22 cellular contexts compared by ENCODE assay signal in the genomic region with DNA sequence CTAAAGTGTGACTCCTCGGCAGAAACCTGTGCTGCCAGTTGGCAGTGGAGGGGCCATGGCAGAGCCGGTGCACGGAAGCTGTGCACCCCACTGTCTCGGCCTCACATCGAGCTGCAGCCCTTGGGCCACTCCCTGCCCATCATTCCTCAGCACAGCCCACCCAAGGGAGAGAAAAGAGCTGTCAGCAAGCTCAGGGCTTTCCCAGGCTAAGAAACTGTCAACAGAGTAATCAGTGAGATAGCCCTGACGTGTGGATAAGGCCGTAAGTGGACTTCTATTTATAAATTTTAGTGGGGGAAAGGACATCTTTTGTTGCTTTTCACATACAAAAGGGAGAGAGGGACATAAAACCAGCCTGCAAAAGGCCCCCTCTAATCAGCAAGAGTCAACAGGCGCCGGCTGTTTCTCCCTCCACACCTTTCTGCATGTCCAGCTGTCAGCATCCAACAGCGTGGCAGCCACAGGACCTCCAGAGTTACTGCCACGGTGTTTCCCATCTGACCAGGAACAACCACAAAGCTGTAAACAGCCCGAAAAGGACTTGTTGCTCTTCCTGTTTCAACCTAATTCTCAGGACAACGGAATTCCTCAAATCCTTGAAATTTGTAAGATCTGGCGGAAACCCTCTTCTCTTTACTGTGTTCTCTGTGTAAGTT. TPM values are rescaled to one million over a fixed set of nuclear protein-coding genes. Genes with fewer than 3 reads are reported as not detected.
DNase-seq lines count a peak whose midpoint lies in the region; ATAC-seq, FAIRE-seq and TF ChIP-seq lines count a peak whose summit lies in the region.
"Had no signal": no experiment of that assay in that cellular context is flagged by ENCODE, and none has a peak within 500 bp of the region (broad histone marks: within the 10 kb centered on the region; RNA-seq: fewer than 3 reads in every experiment).

No MANE protein-coding gene starts in this region.

- peaks cover 3% of the 10 kb centered on the region for H3K27me3 Mint-ChIP-seq in GM23338 (ENCODE audit: insufficient read depth, low read depth, poor library complexity)

- no peak overlapping the region for H2AK5ac ChIP-seq in mesenchymal stem cell (ENCODE audit: low read length, severe bottlenecking)

- ATAC-seq in GM23338 = no peak
- no peak for ATAC-seq in activated CD4-positive, CD25-positive, alpha-beta regulatory T cell treated with anti-CD3 and anti-CD28 coated beads, Interleukin-2, amount 50 U/mL, for 24 hours
- ATAC-seq: A549 had no signal

- H4K20me1 ChIP-seq in GM23338 (replicated peaks; ENCODE audit: insufficient read depth) = peaks cover 6% of the 10 kb centered on the region; the same call in 1 of the 2 replicates

- H3K9me2 ChIP-seq in GM23338 (ENCODE audit: insufficient read depth) = no peaks in the 10 kb centered on the region

- DNase-seq in GM23338 (ENCODE audit: low spot score) (no peak), amniotic epithelial cell (ENCODE audit: low read depth) (peak; percentile 28), cardiac muscle cell (ENCODE audit: low read depth in 1 of 2, low spot score in 1 of 2) (peak; percentile 40 to 91), mesenchymal stem cell (peak; percentile 15), brain microvascular endothelial cell (no peak), GM12891 (ENCODE audit: insufficient read length, low spot score) (no peak), AML-193 (lab: John Stamatoyannopoulos, UW) (no peak)
- DNase-seq: EL, H7, NCI-H1105 treated with DMSO at 0.1 percent for 48 hours, NCI-H187 treated with DMSO at 0.1 percent for 48 hours, NCI-H2171 treated with DMSO at 0.1 percent for 48 hours, NCI-H446 treated with DMSO at 0.1 percent for 48 hours, NCI-H82, PC-9 had no signal

- no peak overlapping the region for H3K4me2 ChIP-seq in GM23338
- no peak overlapping the region for H3K4me2 ChIP-seq in mesenchymal stem cell (ENCODE audit: low read length, poor library complexity, severe bottlenecking)
- H3K4me2 ChIP-seq: A549, PC-9 had no signal

- no peak overlapping the region for H3K4ac ChIP-seq in mesenchymal stem cell (ENCODE audit: low read depth in 1 of 2, low read length in 2 of 2)

- H2AFZ ChIP-seq in GM23338 = no peak overlapping the region
- H2AFZ ChIP-seq in mesenchymal stem cell (ENCODE audit: low read depth, low read length) = no peak overlapping the region
- H2AFZ ChIP-seq: PC-9 had no signal

- H3K14ac ChIP-seq in mesenchymal stem cell (ENCODE audit: low read length in 2 of 2) = no peak overlapping the region

- H3K79me2 ChIP-seq in GM23338 (replicated peaks; ENCODE audit: insufficient read depth) = peaks cover 10% of the 10 kb centered on the region

- 83% methylated on average over 14 of the region's 14 CpGs for WGBS in mesenchymal stem cell

- no peak overlapping the region for H3K4me3 Mint-ChIP-seq in GM23338
- H3K4me3 Mint-ChIP-seq: CD14-positive monocyte had no signal

- H3K27ac Mint-ChIP-seq in GM23338 = no peak overlapping the region

- H3F3A ChIP-seq in GM23338 (replicated peaks; ENCODE audit: low read depth) = no peaks in the 10 kb centered on the region

- no peak overlapping the region for H2BK5ac ChIP-seq in mesenchymal stem cell (ENCODE audit: low read depth, low read length, poor library complexity, severe bottlenecking)

- H3K4me3 ChIP-seq in GM23338 = no peak overlapping the region
- H3K4me3 ChIP-seq in cardiac muscle cell = no peak overlapping the region
- H3K4me3 ChIP-seq in mesenchymal stem cell (ENCODE audit: insufficient read depth in 1 of 2, low read depth in 1 of 2, low read length in 2 of 2) = no peak overlapping the region
- no peak overlapping the region for H3K4me3 ChIP-seq in brain microvascular endothelial cell (ENCODE audit: low read depth, low read length)
- H3K4me3 ChIP-seq: A549, PC-9, SK-N-MC had no signal

- H4K91ac ChIP-seq in mesenchymal stem cell (ENCODE audit: low read length) = no peak overlapping the region

- in situ Hi-C loops in brain microvascular endothelial cell (cut with HindIII; ENCODE audit: low pct_ligation_motif_present, low sequenced_read_pairs) = no loop called here

- no peak overlapping the region for H3K18ac ChIP-seq in mesenchymal stem cell (ENCODE audit: low read depth in 1 of 2, low read length in 2 of 2)

- H3K9ac ChIP-seq in mesenchymal stem cell (ENCODE audit: low read length) = no peak overlapping the region

- no peak for TF ChIP-seq CTCF in GM23338 (conservative IDR thresholded peaks at IDR 0.05; ENCODE audit: low read depth in 2 of 2)
- no peak for TF ChIP-seq CTCF in cardiac muscle cell (IDR thresholded peaks at IDR 0.05; ENCODE audit: low read depth, low read length)
- TF ChIP-seq CTCF in brain microvascular endothelial cell (IDR thresholded peaks at IDR 0.05; ENCODE audit: low read depth, low read length, missing control alignments) = no peak

- H3K27me3 ChIP-seq in GM23338 (ENCODE audit: insufficient read depth) = no peaks in the 10 kb centered on the region
- no peaks in the 10 kb centered on the region for H3K27me3 ChIP-seq in cardiac muscle cell
- no peaks in the 10 kb centered on the region for H3K27me3 ChIP-seq in mesenchymal stem cell (ENCODE audit: control insufficient read depth in 1 of 2, insufficient read depth in 1 of 2, low read length in 2 of 2)
- H3K27me3 ChIP-seq in brain microvascular endothelial cell (replicated peaks) = no peaks in the 10 kb centered on the region

- H2BK120ac ChIP-seq in mesenchymal stem cell (ENCODE audit: low read depth, low read length) = no peak overlapping the region

- no peak overlapping the region for H4K8ac ChIP-seq in mesenchymal stem cell (ENCODE audit: low read length)

- peak overlapping the region; percentile 28; the same call in 1 of the 2 replicates for H3K27ac ChIP-seq in GM23338 (ENCODE audit: low read depth)
- H3K27ac ChIP-seq in cardiac muscle cell = peak overlapping the region; percentile 79
- H3K27ac ChIP-seq in mesenchymal stem cell (ENCODE audit: low read length, poor library complexity, severe bottlenecking) = no peak overlapping the region
- H3K27ac ChIP-seq in brain microvascular endothelial cell = no peak overlapping the region
- H3K27ac ChIP-seq: A549, HL-60, PC-9, SK-N-MC had no signal

- H3K79me1 ChIP-seq in mesenchymal stem cell (replicated peaks; ENCODE audit: low read length, poor library complexity, severe bottlenecking) = peaks cover 36% of the 10 kb centered on the region

- H3K23ac ChIP-seq in mesenchymal stem cell (ENCODE audit: low read length in 2 of 2) = no peak overlapping the region

- H3K9me3 Mint-ChIP-seq in GM23338 = no peaks in the 10 kb centered on the region; the same call in 2 of the 3 replicates
- H3K9me3 Mint-ChIP-seq: CD14-positive monocyte had no signal

- H3K9me3 ChIP-seq in cardiac muscle cell (ENCODE audit: low read depth) = no peaks in the 10 kb centered on the region
- no peaks in the 10 kb centered on the region for H3K9me3 ChIP-seq in mesenchymal stem cell (ENCODE audit: control insufficient read depth, low read length)
- H3K9me3 ChIP-seq: A549 had no signal

- no peaks in the 10 kb centered on the region for H3K4me1 ChIP-seq in GM23338 (ENCODE audit: insufficient read depth)
- H3K4me1 ChIP-seq in cardiac muscle cell (ENCODE audit: low read depth) = peaks cover 55% of the 10 kb centered on the region
- H3K4me1 ChIP-seq in mesenchymal stem cell (ENCODE audit: control insufficient read depth, insufficient read depth, low read depth, low read length) = no peaks in the 10 kb centered on the region
- H3K4me1 ChIP-seq: A549 had no signal

- FAIRE-seq in GM12891 (lab: Jason Lieb, UNC) = no peak
- FAIRE-seq: A549, GM19239, HTR-8/SVneo had no signal

- peaks cover 6% of the 10 kb centered on the region; the same call in 2 of the 3 replicates for H3K4me1 Mint-ChIP-seq in GM23338
- H3K4me1 Mint-ChIP-seq: CD14-positive monocyte had no signal

- H2BK12ac ChIP-seq in mesenchymal stem cell (ENCODE audit: low read length in 2 of 2) = no peak overlapping the region

- peaks cover 4% of the 10 kb centered on the region; the same call in 1 of the 2 replicates for H3K36me3 ChIP-seq in GM23338 (ENCODE audit: insufficient read depth)
- H3K36me3 ChIP-seq in cardiac muscle cell = no peaks in the 10 kb centered on the region
- H3K36me3 ChIP-seq in mesenchymal stem cell (ENCODE audit: control insufficient read depth in 1 of 2, insufficient read depth in 2 of 2, low read depth in 1 of 2, low read length in 2 of 2) = peaks cover 46 to 58% of the 10 kb centered on the region in 2 experiments
- peaks cover 19% of the 10 kb centered on the region for H3K36me3 ChIP-seq in brain microvascular endothelial cell (replicated peaks)

- no peak for TF ChIP-seq POLR2A in GM12891 (IDR thresholded peaks at IDR 0.05; ENCODE audit: low read depth, low read length)

- peaks cover 21% of the 10 kb centered on the region for H3K36me3 Mint-ChIP-seq in GM23338 (ENCODE audit: low read depth)

- no peak overlapping the region for H2BK15ac ChIP-seq in mesenchymal stem cell (ENCODE audit: low read depth, poor library complexity, severe bottlenecking)

TF ChIP-seq in GM12891, 5 proteins besides CTCF, POLR2A, EP300 and RAD21:
- no peak for TF ChIP-seq POU2F2 (IDR thresholded peaks at IDR 0.05; ENCODE audit: low read depth, low read length)
- TF ChIP-seq PAX5 (IDR thresholded peaks at IDR 0.05; ENCODE audit: insufficient read depth, low read length, severe bottlenecking) = no peak
- TF ChIP-seq TAF1 (IDR thresholded peaks at IDR 0.05; ENCODE audit: low read depth, low read length) = no peak
- no peak for TF ChIP-seq POLR2AphosphoS5 (IDR thresholded peaks at IDR 0.05; ENCODE audit: low read depth, low read length)
- no peak for TF ChIP-seq SPI1 (IDR thresholded peaks at IDR 0.05; ENCODE audit: low read depth, low read length)

RNA-seq across cellular contexts. Expression of gene DDC, which starts 56.9 kb away (rescaled TPM):
- total RNA-seq in GM23338 (2014; rRNA removed; shearing (Covaris generic)) = not detected in 2 replicates
- polyA plus RNA-seq in GM23338 (2016; fragmentation: Nextera tagmentation; extraction: Ambion mirVana) = not detected in 2 replicates
- total RNA-seq in cardiac muscle cell = not detected in 2 replicates
- not detected in 2 replicates for polyA plus RNA-seq in cardiac muscle cell
- not detected for polyA plus RNA-seq in mesenchymal stem cell (2013, experiment 1 of 2)
- polyA plus RNA-seq in mesenchymal stem cell (2013, experiment 2 of 2) = not detected
- not detected for polyA plus RNA-seq in GM12891 (2012; ENCODE audit: low read depth, missing spikeins)
- total RNA-seq: PC-9 had no signal
- polyA plus RNA-seq: CD14-positive monocyte had no signal

Comparison
In these comparisons a context has a peak if more than half of its experiments do, and no peak if none do; other contexts are left out.
1. DNase-seq: peak in amniotic epithelial cell (single experiment), cardiac muscle cell (2 of 2) and mesenchymal stem cell (single experiment); none in GM23338 (single experiment), brain microvascular endothelial cell (single experiment), GM12891 (single experiment) and AML-193 (0 of 2).
2. H3K27ac ChIP-seq: peak in GM23338 (single experiment) and cardiac muscle cell (single experiment); none in mesenchymal stem cell (single experiment) and brain microvascular endothelial cell (single experiment).